ENCODE assay signal across 9 cellular contexts in genomic region chrY:14792156-14792555, GRCh38.
"Had no signal": no experiment of that assay in that cellular context is flagged by ENCODE, and none has a peak within 500 bp of the region (broad histone marks: within the 10 kb centered on the region; RNA-seq: fewer than 3 reads in every experiment).

No MANE protein-coding gene starts in this region.

- H3K9me3 Mint-ChIP-seq: HFFc6, IgD-negative memory B cell had no signal

- H3K36me3 Mint-ChIP-seq: IgD-negative memory B cell had no signal

- FAIRE-seq: HepG2 had no signal

- H3K4me3 Mint-ChIP-seq: HFFc6, IgD-negative memory B cell had no signal

- H3K9me3 ChIP-seq: HAP-1 had no signal

- H3K36me3 ChIP-seq: HAP-1 had no signal

- H3K27ac Mint-ChIP-seq: HFFc6, IgD-negative memory B cell had no signal

- H3K27me3 Mint-ChIP-seq: IgD-negative memory B cell had no signal

- H3K4me1 ChIP-seq: HAP-1 had no signal

- ATAC-seq: HCT116 had no signal

- DNase-seq: GM23248, GOT3, H7, HFFc6 had no signal

- H3K27ac ChIP-seq: GM23248, HL-60 had no signal

- H3K4me1 Mint-ChIP-seq: IgD-negative memory B cell had no signal

- H3K4me3 ChIP-seq: GM23248, HAP-1 had no signal
